Comparison of ENCODE assay signal across 3 cellular contexts in the genomic region with DNA sequence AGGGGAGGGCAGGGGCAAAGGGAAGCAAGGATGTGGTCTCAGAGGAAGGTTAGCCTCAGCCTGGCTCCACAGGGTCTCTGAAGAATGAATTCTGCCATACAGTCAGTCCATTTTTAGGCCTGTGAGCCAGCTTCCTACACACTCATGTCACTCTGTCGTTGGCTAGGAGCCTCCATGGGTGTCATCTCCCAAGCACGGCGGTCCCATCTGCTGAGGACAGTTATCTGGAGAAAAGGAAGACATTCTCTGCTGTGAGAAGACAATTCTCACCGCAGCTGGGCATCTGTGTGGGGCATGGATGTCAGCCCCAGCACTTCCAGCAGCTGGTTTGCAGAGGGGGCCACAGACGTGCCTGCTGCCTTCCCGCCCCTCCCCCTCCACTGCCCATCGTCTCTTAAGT.
"Had no signal": no experiment of that assay in that cellular context is flagged by ENCODE, and none has a peak within 500 bp of the region (broad histone marks: within the 10 kb centered on the region; RNA-seq: fewer than 3 reads in every experiment).

No MANE protein-coding gene starts in this region.

- DNase-seq: GDM1, GF-D8 had no signal

- H3K4me3 ChIP-seq: GM12878 had no signal
